Comparison of ENCODE assay signal across 8 cellular contexts in the genomic region with DNA sequence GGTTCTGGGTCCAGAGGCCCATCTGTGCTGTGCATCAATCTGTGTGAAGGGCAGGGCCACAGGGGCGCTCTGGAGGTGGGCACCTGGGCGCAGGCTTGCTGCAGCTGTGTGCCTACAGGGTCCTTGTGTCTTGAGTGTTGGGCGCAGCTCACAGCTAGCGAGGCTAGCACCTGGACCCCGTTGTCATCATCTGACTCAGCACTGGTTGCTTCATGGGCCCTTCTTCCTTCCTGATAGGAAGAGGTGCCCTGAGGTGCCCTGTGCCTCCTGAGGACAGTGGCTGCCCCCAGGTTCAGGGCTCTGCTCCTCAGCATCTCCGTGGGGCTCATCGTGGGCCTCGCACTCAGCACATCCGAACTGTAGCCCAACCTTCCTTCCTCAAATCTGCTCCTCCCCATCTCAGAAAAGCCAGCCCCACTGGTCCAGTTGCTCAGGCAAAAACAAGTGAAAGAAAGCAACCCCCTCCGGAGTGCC. TPM values are rescaled to one million over a fixed set of nuclear protein-coding genes. Genes with fewer than 3 reads are reported as not detected.
DNase-seq lines count a peak whose midpoint lies in the region; ATAC-seq and TF ChIP-seq lines count a peak whose summit lies in the region.

No MANE protein-coding gene starts in this region.

- in situ Hi-C loops in IMR-90 (cut with MboI; ENCODE audit: low sequenced_read_pairs) (no loop called here), brain microvascular endothelial cell (cut with HindIII; ENCODE audit: low pct_ligation_motif_present, low sequenced_read_pairs) (no loop called here)

- peak overlapping the region; percentile 99 for H3K27ac Mint-ChIP-seq in nephron

- peaks cover 66% of the 10 kb centered on the region for H3K4me1 ChIP-seq in IMR-90 (ENCODE audit: control insufficient read depth, insufficient read depth, low read length)

- peak overlapping the region; percentile 62 for H3K14ac ChIP-seq in IMR-90 (replicated peaks; ENCODE audit: low read depth, low read length)

- H3K9me3 ChIP-seq in IMR-90 (ENCODE audit: control insufficient read depth, insufficient read depth, low read length): no peaks in the 10 kb centered on the region

- 82% methylated on average over 9 of the region's 10 CpGs; no CpG with 5 or more reads in 1 of the 2 experiments for WGBS in IMR-90 (ENCODE audit: extremely low coverage in 2 of 2, insufficient read length in 1 of 2), 2 experiments

- peak overlapping the region; percentile 53; the same call in 1 of the 2 replicates for H3K9ac ChIP-seq in IMR-90 (ENCODE audit: low read depth, low read length)

- peaks cover 34 to 88% of the 10 kb centered on the region in 2 experiments for H3K79me1 ChIP-seq in IMR-90 (ENCODE audit: low read depth in 1 of 2, low read length in 2 of 2)

- no peak overlapping the region for H3K56ac ChIP-seq in IMR-90 (ENCODE audit: extremely low read depth, insufficient read depth, low read length)

- H3K9me3 Mint-ChIP-seq in nephron: peaks cover 3% of the 10 kb centered on the region

- ATAC-seq in IMR-90 (ENCODE audit: low read depth) (no peak), GM21528 (IDR thresholded peaks at IDR 0.05; ENCODE audit: low FRiP score, unreplicated experiment) (no peak), HG02571 (IDR thresholded peaks at IDR 0.05; ENCODE audit: unreplicated experiment) (no peak)

- POLR2A ChIA-PET in IMR-90 (lab: Charles Lee; ENCODE audit: unreplicated experiment): interaction anchor here (1.0 kb wide), 1 partner anchor 55 kb away, joined by 3 read pairs; the partner anchor contains the start of gene GATAD2A

- peaks cover 6% of the 10 kb centered on the region for H3K36me3 ChIP-seq in IMR-90 (ENCODE audit: control insufficient read depth, insufficient read depth, low read length)
- H3K36me3 ChIP-seq in brain microvascular endothelial cell (replicated peaks): peaks cover 7% of the 10 kb centered on the region

- no TSS peak for BruUV-seq in IMR-90 (replicated peaks; lab: Mats Ljungman, UMichigan)

- peak overlapping the region; percentile 56; the same call in 1 of the 2 replicates for H2BK120ac ChIP-seq in IMR-90 (ENCODE audit: low read depth, low read length)

- H3K27me3 ChIP-seq in IMR-90 (ENCODE audit: control insufficient read depth, insufficient read depth, low read length) (no peaks in the 10 kb centered on the region), brain microvascular endothelial cell (replicated peaks) (no peaks in the 10 kb centered on the region)

- TF ChIP-seq CTCF in IMR-90 (conservative IDR thresholded peaks at IDR 0.05; ENCODE audit: low read depth, low read length) (no peak), brain microvascular endothelial cell (IDR thresholded peaks at IDR 0.05; ENCODE audit: low read depth, low read length, missing control alignments) (no peak), nephron (IDR thresholded peaks at IDR 0.05; ENCODE audit: unreplicated experiment in 3 of 3) (no peak)

- no peak overlapping the region; the same call in none of the 2 replicates for H3K18ac ChIP-seq in IMR-90 (ENCODE audit: low read depth, low read length)

- peak overlapping the region; percentile 82 for H3K23ac ChIP-seq in IMR-90 (ENCODE audit: low read depth, low read length)

- DNase-seq in GF-D8 (lab: John Stamatoyannopoulos, UW) (peak; percentile 32), IMR-90 (peak; percentile 40), brain microvascular endothelial cell (no peak), dermis blood vessel endothelial cell (no peak), hippocampal formation (lab: John Stamatoyannopoulos, UW) (no peak)

- peak overlapping the region; percentile 83 for H2AFZ ChIP-seq in IMR-90 (replicated peaks; ENCODE audit: low read length, poor library complexity)

- H3K36me3 Mint-ChIP-seq in nephron (ENCODE audit: low read depth): peaks cover 13% of the 10 kb centered on the region

- no peaks in the 10 kb centered on the region for H3K27me3 Mint-ChIP-seq in nephron (ENCODE audit: low read depth)

- H3K27ac ChIP-seq in IMR-90 (ENCODE audit: insufficient read depth, low read length) (peak overlapping the region; percentile 88), brain microvascular endothelial cell (peak overlapping the region; percentile 52)

- no peak overlapping the region; the same call in 1 of the 2 replicates for H3K4me2 ChIP-seq in IMR-90 (ENCODE audit: low read depth, low read length)

- H3K4ac ChIP-seq in IMR-90 (ENCODE audit: low read depth, low read length): peak overlapping the region; percentile 91

- H2AK9ac ChIP-seq in IMR-90 (replicated peaks; ENCODE audit: low read depth, low read length, poor library complexity): peak overlapping the region; percentile 89

- H3K4me3 Mint-ChIP-seq in nephron: peak overlapping the region; percentile 7 to 28 (median 19)

- peak overlapping the region; percentile 81 for H4K91ac ChIP-seq in IMR-90 (ENCODE audit: insufficient read depth, low read depth, low read length)

- CTCF ChIA-PET in IMR-90 (lab: Yijun Ruan, JAX): no interaction called here

- peak overlapping the region; percentile 5; the same call in 1 of the 2 replicates for H2BK20ac ChIP-seq in IMR-90 (ENCODE audit: low read depth, low read length)

- peaks cover 77% of the 10 kb centered on the region for H4K20me1 ChIP-seq in IMR-90 (ENCODE audit: insufficient read depth, low read length)

- peaks cover 78% of the 10 kb centered on the region for H3K4me1 Mint-ChIP-seq in nephron

- H4K8ac ChIP-seq in IMR-90 (ENCODE audit: low read depth in 2 of 2, low read length in 2 of 2): peak overlapping the region; percentile 53 to 98

- TF ChIP-seq POLR2A in IMR-90 (IDR thresholded peaks at IDR 0.05; ENCODE audit: low read depth, low read length): no peak

- peak overlapping the region; percentile 92 for H2BK5ac ChIP-seq in IMR-90 (ENCODE audit: low read depth, low read length, poor library complexity, severe bottlenecking)

- peak overlapping the region; percentile 92 for H4K5ac ChIP-seq in IMR-90 (ENCODE audit: low read depth, low read length)

- H3K9me1 ChIP-seq in IMR-90 (ENCODE audit: insufficient read depth, low read length): peaks cover 70% of the 10 kb centered on the region

- dilution Hi-C loops in IMR-90 (cut with HindIII; ENCODE audit: low sequenced_read_pairs, unreplicated experiment): no loop called here

- intact Hi-C loops in IMR-90 (cut with micrococcal nuclease): no loop called here

- no peak for TF ChIP-seq RAD21 in IMR-90 (IDR thresholded peaks at IDR 0.05; ENCODE audit: low read length)

- peak overlapping the region; percentile 86; the same call in 1 of the 3 replicates for H2BK15ac ChIP-seq in IMR-90 (ENCODE audit: low read depth, low read length)

- H3K4me3 ChIP-seq in IMR-90 (ENCODE audit: insufficient read depth, low read depth, low read length): no peak overlapping the region
- H3K4me3 ChIP-seq in brain microvascular endothelial cell (ENCODE audit: low read depth, low read length): no peak overlapping the region

- peak overlapping the region; percentile 99 for H2AK5ac ChIP-seq in IMR-90 (ENCODE audit: low read depth, low read length)

TF ChIP-seq in IMR-90, 13 proteins besides CTCF, POLR2A, EP300 and RAD21:
- TF ChIP-seq CHD1 (IDR thresholded peaks at IDR 0.05; ENCODE audit: low read depth, low read length) (no peak), CEBPB (IDR thresholded peaks at IDR 0.05; ENCODE audit: low read depth, low read length) (peak; percentile 69), MAFK (IDR thresholded peaks at IDR 0.05; ENCODE audit: low read depth, low read length) (no peak), MAZ (IDR thresholded peaks at IDR 0.05; ENCODE audit: borderline replicate concordance, low read depth, low read length) (no peak)

RNA-seq across cellular contexts. Expression of gene GATAD2A, which starts 54.8 kb away (rescaled TPM):
- total RNA-seq in IMR-90 (2012; rRNA removed) (23.5 and 32.8 TPM in 2 replicates), dermis blood vessel endothelial cell (47.0 and 104 TPM in 2 replicates)
- 33.2 and 44.3 TPM in 2 replicates for polyA plus RNA-seq in IMR-90 (2012; rRNA removed)
- polyA plus RNA-seq in IMR-90 (2012; cell fraction: cytosol; rRNA removed): 36.4 and 38.8 TPM in 2 replicates
- 32.4 and 42.5 TPM in 2 replicates for polyA plus RNA-seq in IMR-90 (2012; cell fraction: nucleus; rRNA removed; ENCODE audit: low replicate concordance)

RNA-seq across cellular contexts. Expression of gene TSSK6, which starts 55.1 kb away (rescaled TPM):
- 0.56 and 1.3 TPM in 2 replicates for total RNA-seq in IMR-90 (2012; rRNA removed)
- polyA plus RNA-seq in IMR-90 (2012; rRNA removed): 2.0 and 2.2 TPM in 2 replicates
- polyA plus RNA-seq in IMR-90 (2012; cell fraction: cytosol; rRNA removed): 1.7 and 2.5 TPM in 2 replicates
- polyA plus RNA-seq in IMR-90 (2012; cell fraction: nucleus; rRNA removed; ENCODE audit: low replicate concordance): 0.96 and 4.6 TPM in 2 replicates
- 0.68 and 1.4 TPM in 2 replicates for total RNA-seq in dermis blood vessel endothelial cell

RNA-seq across cellular contexts. Expression of gene NDUFA13, which starts 55.7 kb away (rescaled TPM):
- total RNA-seq in IMR-90 (2012; rRNA removed) (30.6 and 33.6 TPM in 2 replicates), dermis blood vessel endothelial cell (95.3 and 191 TPM in 2 replicates)
- 667 and 912 TPM in 2 replicates for polyA plus RNA-seq in IMR-90 (2012; rRNA removed)
- polyA plus RNA-seq in IMR-90 (2012; cell fraction: cytosol; rRNA removed): 91.5 and 373 TPM in 2 replicates
- polyA plus RNA-seq in IMR-90 (2012; cell fraction: nucleus; rRNA removed; ENCODE audit: low replicate concordance): 118 and 386 TPM in 2 replicates

Comparison
In these comparisons a context has a peak if more than half of its experiments do, and no peak if none do; other contexts are left out.
1. DNase-seq: peak in GF-D8 (single experiment) and IMR-90 (single experiment); none in brain microvascular endothelial cell (single experiment), dermis blood vessel endothelial cell (single experiment) and hippocampal formation (0 of 2).